Comparison of ENCODE assay signal across 25 cellular contexts in the genomic region with DNA sequence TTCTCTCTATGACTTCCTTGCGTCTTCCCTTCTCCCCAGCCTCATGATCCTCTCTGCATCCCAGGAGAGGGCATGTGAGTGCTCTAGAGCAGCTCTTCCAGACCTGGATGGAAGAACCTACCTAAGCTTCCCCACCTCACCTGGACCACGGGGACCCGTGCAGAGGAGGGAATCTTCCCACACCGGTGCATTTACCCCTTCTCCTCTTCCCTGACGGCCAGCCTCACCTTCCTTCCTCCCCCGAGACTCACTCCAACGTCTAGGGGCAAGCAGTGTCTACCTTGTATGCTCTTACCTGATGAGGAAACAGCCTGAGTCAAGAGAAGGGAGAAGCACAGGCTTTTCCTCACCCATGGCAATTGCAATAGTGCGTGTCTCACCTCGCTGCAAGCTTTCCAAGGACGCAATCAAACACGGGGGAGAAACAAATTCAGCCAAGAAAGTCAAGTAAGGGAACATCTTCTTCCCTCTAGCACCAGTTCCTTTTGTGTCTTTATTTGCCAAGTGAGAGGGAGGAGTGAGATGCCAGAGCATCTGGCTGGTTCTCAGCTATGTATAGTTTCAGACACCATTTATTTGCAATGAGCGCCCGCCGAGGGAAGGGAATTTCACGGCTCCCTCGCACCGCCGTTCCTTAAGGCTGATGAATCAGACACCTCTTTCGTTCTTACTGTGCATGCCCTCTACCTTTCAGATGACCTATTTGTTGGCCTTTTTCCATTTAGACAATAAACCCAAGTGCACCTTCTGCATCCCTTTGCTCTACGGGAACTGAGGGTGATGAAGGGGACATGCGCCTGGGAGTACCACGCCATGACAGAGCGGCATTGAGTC. TPM values are rescaled to one million over a fixed set of nuclear protein-coding genes. Genes with fewer than 3 reads are reported as not detected.
A peak's percentile ranks its signal among the peaks of the same experiment; 100 is the strongest.
DNase-seq lines count a peak whose midpoint lies in the region; ATAC-seq and TF ChIP-seq lines count a peak whose summit lies in the region.
"Had no signal": no experiment of that assay in that cellular context is flagged by ENCODE, and none has a peak within 500 bp of the region (broad histone marks: within the 10 kb centered on the region; RNA-seq: fewer than 3 reads in every experiment).

No MANE protein-coding gene starts in this region.

- H3K27ac Mint-ChIP-seq in effector memory CD8-positive, alpha-beta T cell: peak overlapping the region in 1 of 2 donors; percentile 13
- no peak overlapping the region for H3K27ac Mint-ChIP-seq in progenitor cell of endocrine pancreas
- H3K27ac Mint-ChIP-seq: GM23338 had no signal

- peak; percentile 52 for ATAC-seq in HG02798 (IDR thresholded peaks at IDR 0.05; ENCODE audit: poor library complexity, unreplicated experiment)
- no peak for ATAC-seq in effector memory CD8-positive, alpha-beta T cell (replicated peaks)
- no peak for ATAC-seq in omental fat pad (ENCODE audit: low FRiP score)
- ATAC-seq: HepG2 had no signal

- peaks cover 21 to 22% of the 10 kb centered on the region in 2 donors for H3K27me3 Mint-ChIP-seq in effector memory CD8-positive, alpha-beta T cell
- H3K27me3 Mint-ChIP-seq in progenitor cell of endocrine pancreas: peaks cover 14% of the 10 kb centered on the region

- peaks cover 4% of the 10 kb centered on the region for H3K36me3 Mint-ChIP-seq in effector memory CD8-positive, alpha-beta T cell (ENCODE audit: insufficient read depth)
- H3K36me3 Mint-ChIP-seq in progenitor cell of endocrine pancreas (ENCODE audit: insufficient read depth): no peaks in the 10 kb centered on the region

- TF ChIP-seq CTCF in omental fat pad (IDR thresholded peaks at IDR 0.05) (no peak), progenitor cell of endocrine pancreas (IDR thresholded peaks at IDR 0.05; ENCODE audit: unreplicated experiment) (no peak)

- H3K4me3 Mint-ChIP-seq in effector memory CD8-positive, alpha-beta T cell: peak overlapping the region; percentile 15 to 19
- no peak overlapping the region for H3K4me3 Mint-ChIP-seq in progenitor cell of endocrine pancreas (ENCODE audit: low read depth)
- H3K4me3 Mint-ChIP-seq: GM23338 had no signal

- H3K9me3 Mint-ChIP-seq in effector memory CD8-positive, alpha-beta T cell: no peaks in the 10 kb centered on the region
- H3K9me3 Mint-ChIP-seq in progenitor cell of endocrine pancreas (ENCODE audit: low read depth): no peaks in the 10 kb centered on the region
- H3K9me3 Mint-ChIP-seq: GM23338 had no signal

- H3K4me1 Mint-ChIP-seq in effector memory CD8-positive, alpha-beta T cell (ENCODE audit: low read depth in 2 of 2): peaks cover 15 to 16% of the 10 kb centered on the region in 2 donors
- peaks cover 3% of the 10 kb centered on the region for H3K4me1 Mint-ChIP-seq in progenitor cell of endocrine pancreas (ENCODE audit: low read depth)

- peak; percentile 10 for DNase-seq in stimulated activated naive CD4-positive, alpha-beta T cell treated with Interleukin-2 at 50 U/mL for 16 hours (lab: John Stamatoyannopoulos, UW)
- no peak for DNase-seq in stimulated activated naive CD4-positive, alpha-beta T cell (lab: John Stamatoyannopoulos, UW)
- DNase-seq in effector memory CD8-positive, alpha-beta T cell: no peak
- DNase-seq in omental fat pad (ENCODE audit: low spot score) (no peak), EL (no peak), progenitor cell of endocrine pancreas (ENCODE audit: low spot score, unreplicated experiment) (no peak)
- DNase-seq: activated CD8-positive, alpha-beta memory T cell treated with anti-CD3 and anti-CD28 coated beads, Interleukin-2, amount 50 U/mL, for 48 hours; colonic mucosa; kidney; NCI-H1105 treated with DMSO at 0.1 percent for 48 hours; NCI-H2029 treated with DMSO at 0.1 percent for 48 hours; NCI-H345; NCI-H774; nucleus accumbens; Right ventricle myocardium superior; T1000; thyroid gland had no signal

RNA-seq across cellular contexts. Expression of a gene that starts 1.8 kb away (rescaled TPM):
- under 1 TPM in 1 of 4 donors, not detected in 3; 0.24 TPM for total RNA-seq in omental fat pad
- total RNA-seq in progenitor cell of endocrine pancreas: not detected in 2 replicates
- total RNA-seq: bronchial epithelial cell, glomerular endothelial cell, GM23338, HepG2, lung microvascular endothelial cell, myocyte, Right ventricle myocardium superior, thyroid gland had no signal

RNA-seq across cellular contexts. Expression of a gene that starts 42.7 kb away (rescaled TPM):
- total RNA-seq in omental fat pad: 10 to 100 TPM; 14.7 to 20.1 (median 16.1) TPM
- 28.1 and 29.3 TPM in 2 replicates for total RNA-seq in progenitor cell of endocrine pancreas

RNA-seq across cellular contexts. Expression of a gene that starts 58.7 kb away (rescaled TPM):
- total RNA-seq in omental fat pad (10 to 100 TPM in 1 of 4 donors, 1 to 10 TPM in 3; 2.5 to 14.7 (median 2.7) TPM), progenitor cell of endocrine pancreas (not detected in 2 replicates)
- total RNA-seq: bronchial epithelial cell, glomerular endothelial cell, GM23338, HepG2, lung microvascular endothelial cell, myocyte, OCI-LY7 had no signal
